Comparison of ENCODE assay signal across 8 cellular contexts in genomic region chr15:25862087-25862468, GRCh38. TPM values are rescaled to one million over a fixed set of nuclear protein-coding genes. Genes with fewer than 3 reads are reported as not detected.
A peak's percentile ranks its signal among the peaks of the same experiment; 100 is the strongest.
DNase-seq lines count a peak whose midpoint lies in the region; ATAC-seq and TF ChIP-seq lines count a peak whose summit lies in the region.

No MANE protein-coding gene starts in this region.

- peaks cover 5% of the 10 kb centered on the region for H3K4me1 Mint-ChIP-seq in brain

- H3K27me3 Mint-ChIP-seq in brain: peaks cover 80% of the 10 kb centered on the region

- ATAC-seq in lung (ENCODE audit: insufficient read depth, low FRiP score): peak; percentile 21
- ATAC-seq in HG03095 (IDR thresholded peaks at IDR 0.05; ENCODE audit: unreplicated experiment): no peak

- no peak for TF ChIP-seq POLR2A in thyroid gland (IDR thresholded peaks at IDR 0.05)

- peak overlapping the region in 1 of 2 donors; percentile 78 for H3K27ac ChIP-seq in lung (ENCODE audit: low read depth in 1 of 2, low read length in 1 of 2)
- peak overlapping the region in 2 of 3 donors; percentile 38 to 61 for H3K27ac ChIP-seq in thyroid gland

- H3K4me3 ChIP-seq in lung (peak overlapping the region; percentile 52), thyroid gland (replicated peaks in 1 of 3) (peak overlapping the region in 2 of 3 donors; percentile 16 to 42)

- peaks cover 0 to 3% (median 0%) of the 10 kb centered on the region in 5 experiments for H3K9me3 Mint-ChIP-seq in brain

- no peak overlapping the region for H3K27ac Mint-ChIP-seq in brain

- TF ChIP-seq CTCF in brain (conservative IDR thresholded peaks at IDR 0.05) (no peak), lung (IDR thresholded peaks at IDR 0.05; ENCODE audit: control extremely low read depth, extremely low read depth) (no peak), thyroid gland (IDR thresholded peaks at IDR 0.05) (no peak), GM13976 (IDR thresholded peaks at IDR 0.05; ENCODE audit: borderline replicate concordance, control extremely low read depth, extremely low read depth, insufficient read depth, missing control alignments) (no peak)

- H3K9me3 ChIP-seq in lung (ENCODE audit: control insufficient read depth in 2 of 2, insufficient read depth in 1 of 2, low read length in 1 of 2) (no peaks in the 10 kb centered on the region), thyroid gland (no peaks in the 10 kb centered on the region)

- WGBS in lung, 2 donors: 4 to 8% methylated on average over 17 of the region's 17 CpGs
- 22 to 25% methylated on average over 5 to 6 of the region's 17 CpGs for WGBS in thyroid gland, 2 donors

- peak overlapping the region; percentile 82 to 88 (median 83) for H3K4me3 Mint-ChIP-seq in brain

- H3K4me1 ChIP-seq in lung (ENCODE audit: control insufficient read depth in 2 of 2, insufficient read depth in 2 of 2, low read length in 2 of 2) (peaks cover 0 to 14% of the 10 kb centered on the region in 2 donors), thyroid gland (peaks cover 0 to 5% of the 10 kb centered on the region in 2 donors)

- H3K27me3 ChIP-seq in lung (ENCODE audit: control insufficient read depth, insufficient read depth) (no peaks in the 10 kb centered on the region), thyroid gland (no peaks in the 10 kb centered on the region)

- H3K36me3 ChIP-seq in lung (ENCODE audit: control insufficient read depth in 2 of 2, insufficient read depth in 2 of 2, low read length in 2 of 2) (no peaks in the 10 kb centered on the region), thyroid gland (no peaks in the 10 kb centered on the region)

- DNase-seq in activated CD8-positive, alpha-beta memory T cell treated with anti-CD3 and anti-CD28 coated beads for 24 hours: peak; percentile 80
- DNase-seq in activated CD8-positive, alpha-beta memory T cell treated with anti-CD3 and anti-CD28 coated beads, Interleukin-2, amount 50 U/mL, for 48 hours: no peak
- no peak for DNase-seq in lung (ENCODE audit: low spot score)
- no peak for DNase-seq in thyroid gland
- DNase-seq in GM13976 (ENCODE audit: low spot score): no peak
- no peak for DNase-seq in NCI-H524 (lab: John Stamatoyannopoulos, UW)

- intact Hi-C loops in thyroid gland (cut with DNase I): no loop called here

- H3K36me3 Mint-ChIP-seq in brain: no peaks in the 10 kb centered on the region

- in situ Hi-C loops in GM13976 (cut with MboI; ENCODE audit: low sequenced_read_pairs, unreplicated experiment): no loop called here

RNA-seq across cellular contexts. Expression of gene ATP10A, which starts 1.0 kb away (rescaled TPM):
- polyA plus RNA-seq in brain (ENCODE audit: insufficient read depth, low read depth, low replicate concordance): 2.7 TPM
- 10 to 100 TPM in 1 of 2 donors, 1 to 10 TPM in 1; 4.5 to 33.7 TPM for total RNA-seq in lung
- polyA plus RNA-seq in lung: 1 to 10 TPM; 5.6 to 6.9 TPM
- 1 to 10 TPM; 2.7 to 7.0 (median 3.4) TPM for total RNA-seq in thyroid gland
